ENCODE assay signal across 11 cellular contexts in genomic region chr12:1932264-1932777, GRCh38. TPM values are rescaled to one million over a fixed set of nuclear protein-coding genes. Genes with fewer than 3 reads are reported as not detected.
DNase-seq lines count a peak whose midpoint lies in the region; TF ChIP-seq lines count a peak whose summit lies in the region.
"Had no signal": no experiment of that assay in that cellular context is flagged by ENCODE, and none has a peak within 500 bp of the region (broad histone marks: within the 10 kb centered on the region; RNA-seq: fewer than 3 reads in every experiment).

No MANE protein-coding gene starts in this region.

- peak overlapping the region; percentile 67 for H3K4me2 ChIP-seq in Karpas-422 (ENCODE audit: low read depth, low read length, poor library complexity, severe bottlenecking)

- CTCF ChIA-PET in CD8-positive, alpha-beta memory T cell (lab: Charles Lee) = no interaction called here

- no peaks in the 10 kb centered on the region for H3K9me3 Mint-ChIP-seq in endodermal cell
- H3K9me3 Mint-ChIP-seq in CD8-positive, alpha-beta memory T cell = no peaks in the 10 kb centered on the region

- H3K4me3 ChIP-seq in Karpas-422 (ENCODE audit: low read length) (no peak overlapping the region), endodermal cell (ENCODE audit: low read length) (no peak overlapping the region), mucosa of rectum (ENCODE audit: low read length in 2 of 2) (no peak overlapping the region)
- no peak overlapping the region for H3K4me3 ChIP-seq in CD8-positive, alpha-beta memory T cell (ENCODE audit: low read length)
- H3K4me3 ChIP-seq: breast epithelium, K562 had no signal

- H4K20me1 ChIP-seq in Karpas-422 (ENCODE audit: insufficient read depth, low read depth, low read length) = no peaks in the 10 kb centered on the region

- H3K9me2 ChIP-seq in Karpas-422 (replicated peaks; ENCODE audit: insufficient read depth, low read length) = no peaks in the 10 kb centered on the region

- DNase-seq in AG20443 (ENCODE audit: low spot score) (peak; percentile 55), Karpas-422 (no peak), endodermal cell (peak; percentile 40), HPDE6-E6E7 (ENCODE audit: extremely low spot score) (no peak)
- no peak for DNase-seq in stimulated activated naive CD4-positive, alpha-beta T cell (lab: John Stamatoyannopoulos, UW)
- no peak for DNase-seq in CD8-positive, alpha-beta memory T cell
- DNase-seq in activated CD8-positive, alpha-beta memory T cell treated with anti-CD3 and anti-CD28 coated beads, Interleukin-2, amount 50 U/mL, for 4 hours = no peak
- DNase-seq: T-helper 1 cell had no signal

- H2AFZ ChIP-seq in Karpas-422 (ENCODE audit: low read length) = no peak overlapping the region

- H3K27me3 ChIP-seq in Karpas-422 (ENCODE audit: low read length) (no peaks in the 10 kb centered on the region), endodermal cell (ENCODE audit: control insufficient read depth, insufficient read depth, low read length, poor library complexity, severe bottlenecking) (no peaks in the 10 kb centered on the region), mucosa of rectum (ENCODE audit: control insufficient read depth in 2 of 2, insufficient read depth in 2 of 2, low read length in 2 of 2) (peaks cover 0 to 1% of the 10 kb centered on the region in 2 donors)
- no peaks in the 10 kb centered on the region for H3K27me3 ChIP-seq in CD8-positive, alpha-beta memory T cell (ENCODE audit: insufficient read depth, low read length, poor library complexity, severe bottlenecking)
- H3K27me3 ChIP-seq: breast epithelium had no signal

- H3K4me3 Mint-ChIP-seq in endodermal cell = no peak overlapping the region
- no peak overlapping the region for H3K4me3 Mint-ChIP-seq in CD8-positive, alpha-beta memory T cell

- H3K27ac ChIP-seq in Karpas-422 (ENCODE audit: low read length) (no peak overlapping the region), endodermal cell (ENCODE audit: low read depth, low read length) (no peak overlapping the region), mucosa of rectum (ENCODE audit: low read depth in 2 of 2, low read length in 2 of 2) (peak overlapping the region; percentile 40 to 53)
- no peak overlapping the region for H3K27ac ChIP-seq in CD8-positive, alpha-beta memory T cell (ENCODE audit: low read depth, low read length)
- H3K27ac ChIP-seq: breast epithelium had no signal

- H3K9me3 ChIP-seq in Karpas-422 (ENCODE audit: low read length) = no peaks in the 10 kb centered on the region
- H3K9me3 ChIP-seq in endodermal cell (ENCODE audit: control insufficient read depth, low read length) = no peaks in the 10 kb centered on the region
- no peaks in the 10 kb centered on the region for H3K9me3 ChIP-seq in mucosa of rectum (ENCODE audit: control insufficient read depth in 2 of 2, low read length in 2 of 2)
- H3K9me3 ChIP-seq in CD8-positive, alpha-beta memory T cell (ENCODE audit: low read length) = no peaks in the 10 kb centered on the region
- H3K9me3 ChIP-seq: breast epithelium had no signal

- H3K36me3 ChIP-seq in Karpas-422 (ENCODE audit: insufficient read depth, low read length) = no peaks in the 10 kb centered on the region
- H3K36me3 ChIP-seq in endodermal cell (ENCODE audit: control insufficient read depth, insufficient read depth, low read length) = no peaks in the 10 kb centered on the region
- no peaks in the 10 kb centered on the region for H3K36me3 ChIP-seq in mucosa of rectum (ENCODE audit: control insufficient read depth in 2 of 2, insufficient read depth in 2 of 2, low read length in 2 of 2)
- no peaks in the 10 kb centered on the region for H3K36me3 ChIP-seq in CD8-positive, alpha-beta memory T cell (ENCODE audit: insufficient read depth, low read length)
- H3K36me3 ChIP-seq: breast epithelium had no signal

- POLR2A ChIA-PET in CD8-positive, alpha-beta memory T cell (lab: Charles Lee) = no interaction called here

- no peaks in the 10 kb centered on the region for H3K4me1 Mint-ChIP-seq in endodermal cell
- peaks cover 0 to 7% (median 0%) of the 10 kb centered on the region in 3 donors for H3K4me1 Mint-ChIP-seq in CD8-positive, alpha-beta memory T cell

- no peaks in the 10 kb centered on the region for H3K79me2 ChIP-seq in Karpas-422 (ENCODE audit: low read length)

- TF ChIP-seq CTCF in endodermal cell (conservative IDR thresholded peaks at IDR 0.05) = no peak

- H3K36me3 Mint-ChIP-seq in endodermal cell (ENCODE audit: low read depth) = peaks cover 3% of the 10 kb centered on the region
- H3K36me3 Mint-ChIP-seq in CD8-positive, alpha-beta memory T cell = peaks cover 0 to 13% (median 4%) of the 10 kb centered on the region in 3 donors

- H3K9ac ChIP-seq in Karpas-422 (ENCODE audit: low read length) = no peak overlapping the region
- H3K9ac ChIP-seq in endodermal cell (ENCODE audit: extremely low read depth, low read length, poor library complexity, severe bottlenecking) = no peak overlapping the region
- no peak overlapping the region for H3K9ac ChIP-seq in mucosa of rectum (ENCODE audit: low read depth in 1 of 2, low read length in 2 of 2)

- no peak overlapping the region for H3K27ac Mint-ChIP-seq in endodermal cell
- H3K27ac Mint-ChIP-seq in CD8-positive, alpha-beta memory T cell = no peak overlapping the region

- peaks cover 54% of the 10 kb centered on the region for H3K4me1 ChIP-seq in Karpas-422 (ENCODE audit: low read length)
- no peaks in the 10 kb centered on the region for H3K4me1 ChIP-seq in endodermal cell (ENCODE audit: control insufficient read depth, insufficient read depth, low read length)
- peaks cover 32 to 37% of the 10 kb centered on the region in 2 donors for H3K4me1 ChIP-seq in mucosa of rectum (ENCODE audit: control insufficient read depth in 2 of 2, insufficient read depth in 2 of 2, low read length in 2 of 2)
- no peaks in the 10 kb centered on the region for H3K4me1 ChIP-seq in CD8-positive, alpha-beta memory T cell (ENCODE audit: insufficient read depth, low read length)
- H3K4me1 ChIP-seq: breast epithelium had no signal

- H3K27me3 Mint-ChIP-seq in endodermal cell (ENCODE audit: insufficient read depth) = no peaks in the 10 kb centered on the region
- peaks cover 0 to 3% of the 10 kb centered on the region in 2 donors for H3K27me3 Mint-ChIP-seq in CD8-positive, alpha-beta memory T cell

- 91 to 97% methylated on average over 5 to 16 of the region's 16 CpGs for WGBS in endodermal cell (ENCODE audit: insufficient coverage in 1 of 2, insufficient read length in 1 of 2), 2 experiments

RNA-seq across cellular contexts. Expression of gene CACNA2D4, which starts 13.9 kb away (rescaled TPM):
- total RNA-seq in Karpas-422 (2014; rRNA removed; shearing (Covaris generic); ENCODE audit: low replicate concordance) = 0.22 and 0.37 TPM in 2 replicates
- 1 to 10 TPM; 4.3 to 5.7 TPM for total RNA-seq in endodermal cell
- polyA plus RNA-seq in endodermal cell (2013, experiment 1 of 2) = 0.53 TPM
- polyA plus RNA-seq in endodermal cell (2013, experiment 2 of 2) = 0.29 TPM
- 1 to 10 TPM; 5.7 to 6.5 TPM for total RNA-seq in CD8-positive, alpha-beta memory T cell
- 7.6 TPM for polyA plus RNA-seq in CD8-positive, alpha-beta memory T cell

Comparison
In these comparisons a context has a peak if more than half of its experiments do, and no peak if none do; other contexts are left out.
1. DNase-seq: peak in AG20443 (single experiment) and endodermal cell (single experiment); none in Karpas-422 (single experiment), HPDE6-E6E7 (single experiment), stimulated activated naive CD4-positive, alpha-beta T cell (0 of 6), CD8-positive, alpha-beta memory T cell (0 of 5) and activated CD8-positive, alpha-beta memory T cell treated with anti-CD3 and anti-CD28 coated beads, Interleukin-2, amount 50 U/mL, for 4 hours (single experiment).
2. H3K27ac ChIP-seq: peak in mucosa of rectum (2 of 2); none in Karpas-422 (single experiment), endodermal cell (single experiment) and CD8-positive, alpha-beta memory T cell (single experiment).